Comparison of ENCODE assay signal across 1 cellular context in genomic region chr12:115088328-115088994, GRCh38.
TF ChIP-seq lines count a peak whose summit lies in the region.

No MANE protein-coding gene starts in this region.

TF ChIP-seq in HepG2, 621 proteins besides CTCF, POLR2A, EP300 and RAD21 (continued from another document and continues in another):
- TF ChIP-seq ZNF281 (CRISPR knock-in tag; IDR thresholded peaks at IDR 0.05; ENCODE audit: borderline replicate concordance) (no peak), TOE1 (CRISPR knock-in tag; IDR thresholded peaks at IDR 0.05) (no peak), ZBTB34 (CRISPR knock-in tag; IDR thresholded peaks at IDR 0.05) (no peak), KDM1A (CRISPR knock-in tag; IDR thresholded peaks at IDR 0.05) (no peak), ZMAT3 (CRISPR knock-in tag; conservative IDR thresholded peaks at IDR 0.05) (0 out of 2 replicates have a peak, but pooled peaks have one; percentile 7), ZSCAN9 (CRISPR knock-in tag; IDR thresholded peaks at IDR 0.05; ENCODE audit: borderline replicate concordance) (peak; percentile 39; the same call in 1 of the 2 replicates), TFAP4 (IDR thresholded peaks at IDR 0.05; ENCODE audit: borderline replicate concordance, low read depth) (0 out of 2 replicates have a peak, but pooled peaks have one; percentile 17), ZNF253 (CRISPR knock-in tag; IDR thresholded peaks at IDR 0.05; ENCODE audit: borderline replicate concordance) (no peak), ZKSCAN1 (IDR thresholded peaks at IDR 0.05; ENCODE audit: low read length) (peak; percentile 90), SMAD9 (CRISPR knock-in tag; IDR thresholded peaks at IDR 0.05) (no peak), CCDC6 (CRISPR knock-in tag; IDR thresholded peaks at IDR 0.05) (no peak), ZNF878 (CRISPR knock-in tag; IDR thresholded peaks at IDR 0.05) (no peak), GPBP1L1 (CRISPR knock-in tag; IDR thresholded peaks at IDR 0.05) (no peak), CBX2 (IDR thresholded peaks at IDR 0.05; ENCODE audit: low read depth, low read length) (no peak), CBX2 (CRISPR knock-in tag; IDR thresholded peaks at IDR 0.05; ENCODE audit: low read depth) (no peak), ZBTB44 (CRISPR knock-in tag; IDR thresholded peaks at IDR 0.05) (no peak), ZBTB43 (CRISPR knock-in tag; conservative IDR thresholded peaks at IDR 0.05) (no peak), TEAD3 (CRISPR knock-in tag; optimal IDR thresholded peaks at IDR 0.05; ENCODE audit: borderline replicate concordance) (peak; percentile 37), ZNF274 (CRISPR knock-in tag; IDR thresholded peaks at IDR 0.05) (no peak), MAFG (CRISPR knock-in tag; IDR thresholded peaks at IDR 0.05) (no peak), FOSL1 (CRISPR knock-in tag; IDR thresholded peaks at IDR 0.05; ENCODE audit: borderline replicate concordance) (no peak), PPARG (CRISPR knock-in tag; conservative IDR thresholded peaks at IDR 0.05) (no peak), LCORL (IDR thresholded peaks at IDR 0.05) (no peak), LCORL (CRISPR knock-in tag; IDR thresholded peaks at IDR 0.05) (no peak), ZBTB40 (IDR thresholded peaks at IDR 0.05) (no peak), ZBTB40 (CRISPR knock-in tag; IDR thresholded peaks at IDR 0.05) (no peak), ZNF256 (CRISPR knock-in tag; conservative IDR thresholded peaks at IDR 0.05) (no peak), PITX1 (CRISPR knock-in tag; IDR thresholded peaks at IDR 0.05) (peak; percentile 75), NR3C1 (CRISPR knock-in tag; IDR thresholded peaks at IDR 0.05) (no peak), RBFOX2 (IDR thresholded peaks at IDR 0.05; ENCODE audit: low read depth, low read length) (no peak), TRIM22 (IDR thresholded peaks at IDR 0.05) (no peak), ZNF282 (IDR thresholded peaks at IDR 0.05; ENCODE audit: partially characterized antibody) (no peak), NONO (IDR thresholded peaks at IDR 0.05) (no peak), NONO (CRISPR knock-in tag; conservative IDR thresholded peaks at IDR 0.05) (no peak), POLR2G (IDR thresholded peaks at IDR 0.05; ENCODE audit: low read depth, low read length) (no peak), MTF1 (CRISPR knock-in tag; IDR thresholded peaks at IDR 0.05) (no peak), ZNF230 (CRISPR knock-in tag; IDR thresholded peaks at IDR 0.05) (no peak), ZNF816 (CRISPR knock-in tag; IDR thresholded peaks at IDR 0.05; ENCODE audit: borderline replicate concordance) (peak; percentile 13; the same call in 1 of the 2 replicates), ZNF773 (CRISPR knock-in tag; IDR thresholded peaks at IDR 0.05; ENCODE audit: borderline replicate concordance) (no peak), IKZF1 (IDR thresholded peaks at IDR 0.05) (no peak), ZNF552 (CRISPR knock-in tag; IDR thresholded peaks at IDR 0.05; ENCODE audit: borderline replicate concordance) (no peak), NFKB2 (CRISPR knock-in tag; IDR thresholded peaks at IDR 0.05; ENCODE audit: borderline replicate concordance) (no peak), RFX5 (IDR thresholded peaks at IDR 0.05; ENCODE audit: low read depth, low read length) (no peak), ZNF136 (CRISPR knock-in tag; IDR thresholded peaks at IDR 0.05; ENCODE audit: low read depth) (no peak), ARHGAP35 (CRISPR knock-in tag; IDR thresholded peaks at IDR 0.05; ENCODE audit: borderline replicate concordance) (no peak), PRMT3 (CRISPR knock-in tag; IDR thresholded peaks at IDR 0.05; ENCODE audit: borderline replicate concordance, low read depth) (no peak)
